Comparison of ENCODE assay signal across 8 cellular contexts in genomic region chr10:18298256-18298655, GRCh38.
"Had no signal": no experiment of that assay in that cellular context is flagged by ENCODE, and none has a peak within 500 bp of the region (broad histone marks: within the 10 kb centered on the region; RNA-seq: fewer than 3 reads in every experiment).

No MANE protein-coding gene starts in this region.

- H3K9me3 ChIP-seq: HAP-1 had no signal

- H3K4me3 ChIP-seq: GM23248, GM23338, HAP-1 had no signal

- H3K4me2 ChIP-seq: GM23338 had no signal

- H3K9ac ChIP-seq: GM23248 had no signal

- H3K27ac ChIP-seq: GM23248 had no signal

- H2AFZ ChIP-seq: GM23248, GM23338 had no signal

- DNase-seq: GM23248, GOT3, H7, H9, HCEC 1CT, HFFc6 had no signal

- H3K36me3 ChIP-seq: HAP-1 had no signal
